In the genomic region with DNA sequence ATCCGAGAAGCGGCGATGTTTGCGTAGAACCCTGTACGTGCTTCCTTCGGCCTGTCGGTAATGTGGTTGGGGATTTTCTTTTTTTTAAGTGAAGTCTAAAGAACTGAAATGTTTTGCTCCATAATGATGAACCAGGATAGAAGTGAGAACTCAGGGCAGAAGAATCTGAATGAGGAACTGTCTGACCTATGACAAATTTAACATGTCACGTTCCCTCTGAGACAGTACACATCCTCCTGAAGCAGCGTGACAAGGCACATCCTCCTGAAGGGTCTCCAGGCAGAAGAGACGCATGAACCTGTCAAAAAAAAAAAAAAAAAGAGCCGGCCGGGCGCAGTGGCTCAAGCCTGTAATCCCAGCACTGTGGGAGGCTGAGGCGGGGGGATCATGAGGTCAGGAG, we compare ENCODE assay signal across 28 cellular contexts. TPM values are rescaled to one million over a fixed set of nuclear protein-coding genes. Genes with fewer than 3 reads are reported as not detected.
DNase-seq lines count a peak whose midpoint lies in the region; ATAC-seq, FAIRE-seq and TF ChIP-seq lines count a peak whose summit lies in the region.
"Had no signal": no experiment of that assay in that cellular context is flagged by ENCODE, and none has a peak within 500 bp of the region (broad histone marks: within the 10 kb centered on the region; RNA-seq: fewer than 3 reads in every experiment).

No MANE protein-coding gene starts in this region.

- DNase-seq in right lobe of liver (no peak), HepG2 (ENCODE audit: low spot score) (no peak), caudate nucleus (lab: John Stamatoyannopoulos, UW) (no peak), HK-2 (ENCODE audit: unreplicated experiment) (no peak), COLO829 (ENCODE audit: low spot score) (no peak)
- no peak for DNase-seq in naive thymus-derived CD4-positive, alpha-beta T cell
- no peak for DNase-seq in activated T-helper 1 cell treated with anti-CD3 and anti-CD28 coated beads, Interleukin-12 subunit alpha, Interleukin-12 subunit beta, Interleukin-2, Interleukin-4 antibody, amounts not matched to agents 30 ng/mL and 10 ng/mL and 1 ng/mL, durations not matched to agents 14 hours and 24 hours and 36 hours (ENCODE audit: low spot score)
- DNase-seq: activated CD8-positive, alpha-beta memory T cell treated with anti-CD3 and anti-CD28 coated beads, Interleukin-2, amount 50 U/mL, for 48 hours; activated naive CD4-positive, alpha-beta T cell; DMS 273 treated with DMSO at 0.1 percent for 48 hours; effector CD4-positive, alpha-beta T cell; H9; MM.1S; naive B cell; NCI-H1930; NCI-H345; pancreas; small intestine; stimulated activated CD4-positive, alpha-beta T cell treated with anti-CD3 and anti-CD28 coated beads, Interleukin-4, amount 100 ng/mL, for 4 hours; T-cell had no signal

- H3K36me3 Mint-ChIP-seq in naive thymus-derived CD4-positive, alpha-beta T cell = no peaks in the 10 kb centered on the region
- no peaks in the 10 kb centered on the region for H3K36me3 Mint-ChIP-seq in activated T-helper 1 cell treated with anti-CD3 and anti-CD28 coated beads, Interleukin-12 subunit alpha, Interleukin-12 subunit beta, Interleukin-2, Interleukin-4 antibody, amounts not matched to agents 30 ng/mL and 10 ng/mL and 1 ng/mL, durations not matched to agents 14 hours and 24 hours and 36 hours (ENCODE audit: low read depth)
- H3K36me3 Mint-ChIP-seq: IgD-negative memory B cell, naive B cell, T-cell had no signal

- 44% methylated on average over 10 of the region's 14 CpGs for WGBS in right lobe of liver (ENCODE audit: insufficient coverage, low coverage, low lambda C conversion rate, missing lambda C conversion rate)
- WGBS in HepG2 (ENCODE audit: low lambda C conversion rate) = 51% methylated on average over 14 of the region's 14 CpGs

- ATAC-seq in right lobe of liver (peak in 3 of 4 donors; percentile 64 to 77 (median 66)), HepG2 (no peak), HG03342 (IDR thresholded peaks at IDR 0.05; ENCODE audit: unreplicated experiment) (no peak)
- peak; percentile 90 for ATAC-seq in naive thymus-derived CD4-positive, alpha-beta T cell
- ATAC-seq: T-cell had no signal

- peaks cover 0 to 5% (median 0%) of the 10 kb centered on the region in 7 donors for H3K4me1 Mint-ChIP-seq in naive thymus-derived CD4-positive, alpha-beta T cell
- no peaks in the 10 kb centered on the region for H3K4me1 Mint-ChIP-seq in activated T-helper 1 cell treated with anti-CD3 and anti-CD28 coated beads, Interleukin-12 subunit alpha, Interleukin-12 subunit beta, Interleukin-2, Interleukin-4 antibody, amounts not matched to agents 30 ng/mL and 10 ng/mL and 1 ng/mL, durations not matched to agents 14 hours and 24 hours and 36 hours (ENCODE audit: low read depth)
- H3K4me1 Mint-ChIP-seq: H9 had no signal

- no peaks in the 10 kb centered on the region for H4K20me1 ChIP-seq in HepG2 (ENCODE audit: insufficient read depth, low read length)

- no peaks in the 10 kb centered on the region for H3K36me3 ChIP-seq in right lobe of liver
- H3K36me3 ChIP-seq in HepG2 (replicated peaks in 1 of 2; ENCODE audit: control insufficient read depth in 1 of 2, insufficient read depth in 2 of 2, low read length in 2 of 2) = no peaks in the 10 kb centered on the region
- H3K36me3 ChIP-seq in naive thymus-derived CD4-positive, alpha-beta T cell (ENCODE audit: control insufficient read depth in 2 of 3, insufficient read depth in 3 of 3, low read length in 3 of 3) = no peaks in the 10 kb centered on the region
- H3K36me3 ChIP-seq: esophagus muscularis mucosa, pancreas had no signal

- CTCF ChIA-PET in HepG2 (lab: Yijun Ruan, JAX; ENCODE audit: low intra/inter-chr PET ratio, low total read pairs) = no interaction called here
- CTCF ChIA-PET in naive thymus-derived CD4-positive, alpha-beta T cell (lab: Charles Lee) = no interaction called here

- H3K4me2 ChIP-seq in HepG2 (ENCODE audit: low read depth, low read length) = no peak overlapping the region

- TF ChIP-seq CTCF in right lobe of liver (IDR thresholded peaks at IDR 0.05) (no peak), HepG2 (CRISPR knock-in tag; IDR thresholded peaks at IDR 0.05) (no peak)

- no peaks in the 10 kb centered on the region for H3K9me3 Mint-ChIP-seq in naive thymus-derived CD4-positive, alpha-beta T cell
- no peaks in the 10 kb centered on the region for H3K9me3 Mint-ChIP-seq in activated T-helper 1 cell treated with anti-CD3 and anti-CD28 coated beads, Interleukin-12 subunit alpha, Interleukin-12 subunit beta, Interleukin-2, Interleukin-4 antibody, amounts not matched to agents 30 ng/mL and 10 ng/mL and 1 ng/mL, durations not matched to agents 14 hours and 24 hours and 36 hours
- H3K9me3 Mint-ChIP-seq: H9, naive B cell, T-cell had no signal

- intact Hi-C loops in right lobe of liver (cut with DNase I) (no loop called here), HepG2 (cut with micrococcal nuclease; ENCODE audit: unreplicated experiment) (no loop called here)
- intact Hi-C loops in naive thymus-derived CD4-positive, alpha-beta T cell (cut with micrococcal nuclease) = no loop called here
- intact Hi-C loops in activated T-helper 1 cell treated with anti-CD3 and anti-CD28 coated beads, Interleukin-12 subunit alpha, Interleukin-12 subunit beta, Interleukin-2, Interleukin-4 antibody, amounts not matched to agents 30 ng/mL and 10 ng/mL and 1 ng/mL, durations not matched to agents 14 hours and 24 hours and 36 hours (cut with micrococcal nuclease) = no loop called here

- no peaks in the 10 kb centered on the region for H3K9me3 ChIP-seq in right lobe of liver
- H3K9me3 ChIP-seq in HepG2 (ENCODE audit: low read length) = no peaks in the 10 kb centered on the region
- no peaks in the 10 kb centered on the region for H3K9me3 ChIP-seq in naive thymus-derived CD4-positive, alpha-beta T cell (ENCODE audit: control insufficient read depth in 2 of 3, low read length in 3 of 3)
- H3K9me3 ChIP-seq: esophagus muscularis mucosa, pancreas had no signal

- H3K27ac Mint-ChIP-seq in naive thymus-derived CD4-positive, alpha-beta T cell = no peak overlapping the region
- H3K27ac Mint-ChIP-seq in activated T-helper 1 cell treated with anti-CD3 and anti-CD28 coated beads, Interleukin-12 subunit alpha, Interleukin-12 subunit beta, Interleukin-2, Interleukin-4 antibody, amounts not matched to agents 30 ng/mL and 10 ng/mL and 1 ng/mL, durations not matched to agents 14 hours and 24 hours and 36 hours = no peak overlapping the region
- H3K27ac Mint-ChIP-seq: IgD-negative memory B cell, T-cell had no signal

- in situ Hi-C loops in HepG2 (cut with HindIII; ENCODE audit: extremely low pct_ligation_motif_present, low pct_unique_long_range_greater_than_20kb) = no loop called here

- TF ChIP-seq RAD21 in HepG2 (CRISPR knock-in tag; IDR thresholded peaks at IDR 0.05) = no peak

- no TSS peak for BruUV-seq in HepG2 (replicated peaks; lab: Mats Ljungman, UMichigan)

- no peaks in the 10 kb centered on the region for H3K27me3 Mint-ChIP-seq in naive thymus-derived CD4-positive, alpha-beta T cell
- H3K27me3 Mint-ChIP-seq in activated T-helper 1 cell treated with anti-CD3 and anti-CD28 coated beads, Interleukin-12 subunit alpha, Interleukin-12 subunit beta, Interleukin-2, Interleukin-4 antibody, amounts not matched to agents 30 ng/mL and 10 ng/mL and 1 ng/mL, durations not matched to agents 14 hours and 24 hours and 36 hours (ENCODE audit: insufficient read depth) = no peaks in the 10 kb centered on the region
- H3K27me3 Mint-ChIP-seq: naive B cell had no signal

- no peak for FAIRE-seq in HepG2 (lab: Jason Lieb, UNC)
- FAIRE-seq: G401.6, pancreas, small intestine had no signal

- H3K27ac ChIP-seq in right lobe of liver (no peak overlapping the region), HepG2 (ENCODE audit: extremely low read length, insufficient read depth, low read length) (no peak overlapping the region), caudate nucleus (ENCODE audit: low read depth, low read length) (peak overlapping the region; percentile 36)
- H3K27ac ChIP-seq in naive thymus-derived CD4-positive, alpha-beta T cell (ENCODE audit: low read depth, low read length) = no peak overlapping the region
- H3K27ac ChIP-seq: esophagus muscularis mucosa, VCaP had no signal

- no peaks in the 10 kb centered on the region for H3K27me3 ChIP-seq in right lobe of liver
- peaks cover 0 to 3% of the 10 kb centered on the region in 2 experiments; a peak in 1 of 5 replicates for H3K27me3 ChIP-seq in HepG2 (ENCODE audit: control insufficient read depth in 1 of 2, insufficient read depth in 2 of 2, low read length in 2 of 2)
- no peaks in the 10 kb centered on the region for H3K27me3 ChIP-seq in naive thymus-derived CD4-positive, alpha-beta T cell (ENCODE audit: control insufficient read depth in 2 of 2, insufficient read depth in 2 of 2, low read length in 2 of 2)

- POLR2A ChIA-PET in HepG2 (lab: Yijun Ruan, JAX) = no interaction called here
- POLR2A ChIA-PET in naive thymus-derived CD4-positive, alpha-beta T cell (lab: Charles Lee) = no interaction called here

- H3K4me3 Mint-ChIP-seq in naive thymus-derived CD4-positive, alpha-beta T cell = no peak overlapping the region
- H3K4me3 Mint-ChIP-seq in activated T-helper 1 cell treated with anti-CD3 and anti-CD28 coated beads, Interleukin-12 subunit alpha, Interleukin-12 subunit beta, Interleukin-2, Interleukin-4 antibody, amounts not matched to agents 30 ng/mL and 10 ng/mL and 1 ng/mL, durations not matched to agents 14 hours and 24 hours and 36 hours = no peak overlapping the region
- H3K4me3 Mint-ChIP-seq: H9, IgD-negative memory B cell, naive B cell, T-cell had no signal

- no peak overlapping the region for H3K4me3 ChIP-seq in right lobe of liver
- H3K4me3 ChIP-seq in HepG2 (replicated peaks in 1 of 3; ENCODE audit: insufficient read depth in 1 of 3, low read depth in 2 of 3, low read length in 3 of 3) = no peak overlapping the region
- no peak overlapping the region for H3K4me3 ChIP-seq in naive thymus-derived CD4-positive, alpha-beta T cell (ENCODE audit: low read length)
- H3K4me3 ChIP-seq: esophagus muscularis mucosa, lung, pancreas had no signal

- no peaks in the 10 kb centered on the region for H3K4me1 ChIP-seq in right lobe of liver
- no peaks in the 10 kb centered on the region for H3K4me1 ChIP-seq in HepG2 (ENCODE audit: insufficient read depth, low read length)
- peaks cover 0 to 1% of the 10 kb centered on the region in 2 donors for H3K4me1 ChIP-seq in naive thymus-derived CD4-positive, alpha-beta T cell (ENCODE audit: control insufficient read depth in 2 of 2, insufficient read depth in 2 of 2, low read length in 2 of 2)
- H3K4me1 ChIP-seq: esophagus muscularis mucosa, pancreas had no signal

- H3K79me2 ChIP-seq in HepG2 (ENCODE audit: insufficient read depth, low read length) = no peaks in the 10 kb centered on the region

- H3K9ac ChIP-seq in HepG2 (ENCODE audit: insufficient read depth, low read depth, low read length) = no peak overlapping the region

- no peak for TF ChIP-seq EP300 in HepG2 (IDR thresholded peaks at IDR 0.05; ENCODE audit: low read depth in 2 of 2, low read length in 2 of 2)
- no peak for TF ChIP-seq EP300 in HepG2 (CRISPR knock-in tag; IDR thresholded peaks at IDR 0.05; ENCODE audit: borderline replicate concordance)

- H2AFZ ChIP-seq in HepG2 (ENCODE audit: low read length) = no peak overlapping the region

- TF ChIP-seq POLR2A in right lobe of liver (IDR thresholded peaks at IDR 0.05) (no peak), HepG2 (IDR thresholded peaks at IDR 0.05; ENCODE audit: insufficient read depth in 1 of 2, low read depth in 2 of 2, low read length in 2 of 2) (no peak)

RNA-seq across cellular contexts. Expression of gene CSF2RA, which starts 6.2 kb away (rescaled TPM):
- 1 to 10 TPM; 1.4 to 4.0 (median 2.5) TPM for total RNA-seq in right lobe of liver
- total RNA-seq in HepG2 (2016; rRNA removed; fragmentation: Illumina TruSeq; extraction: Trizol) = not detected in 2 replicates
- not detected in 2 replicates for total RNA-seq in HepG2 (2016; cell fraction: cytosol; rRNA removed; fragmentation: Illumina TruSeq; extraction: Trizol; ENCODE audit: low read depth)
- not detected in 2 replicates for total RNA-seq in HepG2 (2016; cell fraction: insoluble cytoplasmic fraction; rRNA removed; fragmentation: Illumina TruSeq; extraction: Trizol)
- total RNA-seq in HepG2 (2016; cell fraction: membrane; rRNA removed; fragmentation: Illumina TruSeq; extraction: Trizol) = not detected in 2 replicates
- not detected in 2 replicates for total RNA-seq in HepG2 (2016; cell fraction: nucleus; rRNA removed; fragmentation: Illumina TruSeq; extraction: Trizol)
- not detected in 2 replicates for polyA plus RNA-seq in HepG2 (2011; rRNA removed)
- not detected in 2 replicates for polyA plus RNA-seq in HepG2 (2011; cell fraction: cytosol; rRNA removed)
- not detected in 2 replicates for polyA plus RNA-seq in HepG2 (2011; cell fraction: nucleus; rRNA removed)
- not detected in 2 replicates for polyA plus RNA-seq in HepG2 (2012)
- not detected in 2 replicates for polyA plus RNA-seq in HepG2 (2016; cell fraction: cytosol; fragmentation: Illumina TruSeq; extraction: Trizol; ENCODE audit: low read depth)
- polyA plus RNA-seq in HepG2 (2016; cell fraction: insoluble cytoplasmic fraction; fragmentation: Illumina TruSeq; extraction: Trizol; ENCODE audit: low read depth) = not detected in 2 replicates
- polyA plus RNA-seq in HepG2 (2016; cell fraction: membrane; fragmentation: Illumina TruSeq; extraction: Trizol; ENCODE audit: low read depth) = not detected in 2 replicates
- not detected in 2 replicates for polyA plus RNA-seq in HepG2 (2016; cell fraction: nucleus; fragmentation: Illumina TruSeq; extraction: Trizol; ENCODE audit: insufficient read depth, low read depth)
- 76.1 TPM in 1 of 2 replicates, not detected in the other for polyA minus RNA-seq in HepG2 (2011; rRNA and poly(A)+ RNA removed; ENCODE audit: low replicate concordance)
- polyA minus RNA-seq in HepG2 (2011; cell fraction: cytosol; rRNA and poly(A)+ RNA removed) = 2.1 TPM in 1 of 2 replicates, not detected in the other
- 1.2 TPM in 1 of 2 replicates, not detected in the other for polyA minus RNA-seq in HepG2 (2011; cell fraction: nucleus; rRNA and poly(A)+ RNA removed)
- 10 to 100 TPM in 1 of 5 experiments, 1 to 10 TPM in 3, under 1 TPM in 1; 0.63 to 51.3 (median 1.5) TPM for total RNA-seq in naive thymus-derived CD4-positive, alpha-beta T cell
- under 1 TPM in 1 of 2 donors, not detected in 1; 0.26 TPM for polyA plus RNA-seq in naive thymus-derived CD4-positive, alpha-beta T cell
- total RNA-seq in activated T-helper 1 cell treated with anti-CD3 and anti-CD28 coated beads, Interleukin-12 subunit alpha, Interleukin-12 subunit beta, Interleukin-2, Interleukin-4 antibody, amounts not matched to agents 30 ng/mL and 10 ng/mL and 1 ng/mL, durations not matched to agents 14 hours and 24 hours and 36 hours = 0.24 and 0.52 TPM in 2 replicates
- total RNA-seq: A673, glomerular endothelial cell had no signal

Comparison
In these comparisons a context has a peak if more than half of its experiments do, and no peak if none do; other contexts are left out.
1. ATAC-seq: peak in right lobe of liver (3 of 4) and naive thymus-derived CD4-positive, alpha-beta T cell (single experiment); none in HepG2 (single experiment) and HG03342 (single experiment).